ENCODE assay signal across 5 cellular contexts in the genomic region with DNA sequence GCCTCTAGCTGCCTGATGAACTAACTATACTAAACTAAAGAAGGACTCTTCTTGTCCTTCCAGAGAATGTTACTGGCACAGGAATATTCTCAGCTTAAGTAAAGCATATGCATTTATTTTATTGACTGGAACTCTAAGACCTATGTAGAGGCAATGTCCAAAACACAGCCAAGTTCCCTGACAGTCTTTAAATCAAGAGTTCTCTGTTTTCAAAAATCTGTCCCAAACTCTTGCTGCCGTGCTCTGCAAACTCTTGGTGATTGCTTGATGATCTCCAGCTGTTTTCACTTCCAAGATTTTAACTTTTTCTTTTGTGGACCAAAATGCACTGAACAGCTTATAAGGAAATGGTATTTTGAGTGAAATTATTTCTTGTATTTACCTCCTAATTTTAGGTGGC.
"Had no signal": no experiment of that assay in that cellular context is flagged by ENCODE, and none has a peak within 500 bp of the region (broad histone marks: within the 10 kb centered on the region; RNA-seq: fewer than 3 reads in every experiment).

No MANE protein-coding gene starts in this region.

- ATAC-seq: GM23338, HepG2, K562 had no signal

- DNase-seq: H9, HCEC 1CT had no signal
